ENCODE assay signal across 6 cellular contexts in the genomic region with DNA sequence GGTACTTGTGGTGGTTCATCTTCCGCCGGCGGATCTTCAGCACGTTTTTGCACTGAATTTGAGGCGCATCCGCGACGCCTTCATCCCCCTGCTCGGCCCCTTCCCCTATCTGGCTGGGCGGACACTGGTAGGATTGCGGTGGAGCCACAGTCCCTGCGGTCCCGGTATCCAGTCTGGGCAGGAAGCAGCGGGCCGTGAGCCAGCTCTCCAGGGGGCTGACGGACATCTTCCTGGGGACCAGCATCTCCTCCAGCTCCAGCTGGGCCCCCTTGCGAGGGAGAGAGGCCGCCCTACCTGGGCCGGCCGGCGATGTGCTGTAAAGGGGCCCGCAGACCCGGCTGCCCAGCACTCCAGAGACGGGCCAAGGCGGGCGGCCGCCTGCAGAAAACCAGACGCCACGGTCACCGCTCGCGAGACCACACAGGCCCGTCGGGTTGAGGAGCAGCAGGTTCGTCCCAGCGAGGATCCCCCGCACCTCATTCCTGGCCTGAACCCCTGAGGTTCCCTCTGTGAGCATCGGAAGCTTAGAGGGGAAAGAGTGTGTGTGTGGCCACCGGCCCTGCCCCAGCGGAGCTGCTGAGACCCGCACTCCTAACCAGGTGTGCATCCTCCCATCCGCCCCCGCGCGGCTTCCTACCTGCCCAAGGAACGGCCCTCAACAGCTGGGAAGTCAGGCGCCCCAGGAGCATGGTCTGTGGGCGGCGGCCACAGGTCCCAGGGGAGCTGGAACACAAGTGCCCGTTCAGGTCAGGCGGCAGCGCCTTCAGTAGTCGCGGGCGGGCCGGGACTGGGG. TPM values are rescaled to one million over a fixed set of nuclear protein-coding genes. Genes with fewer than 3 reads are reported as not detected.
DNase-seq lines count a peak whose midpoint lies in the region; ATAC-seq and TF ChIP-seq lines count a peak whose summit lies in the region.

No MANE protein-coding gene starts in this region.

- H3K27me3 ChIP-seq in osteoblast (ENCODE audit: insufficient read depth, low read length): no peaks in the 10 kb centered on the region

- ATAC-seq in HG02938 (IDR thresholded peaks at IDR 0.05; ENCODE audit: unreplicated experiment): peak; percentile 3

- H3K4me1 ChIP-seq in osteoblast (ENCODE audit: insufficient read depth, low read length): peaks cover 25% of the 10 kb centered on the region

- CTCF ChIA-PET in AG04449 (lab: Yijun Ruan, JAX): interaction anchor here (0.7 to 9.3 kb wide), 11 partner anchors 9 to 64 kb away, joined by 3 to 138 read pairs (median 4); partner anchors contain the start of gene DVL1

- no peak overlapping the region for H2AFZ ChIP-seq in osteoblast (ENCODE audit: low read length)

- POLR2A ChIA-PET in AG04449 (lab: Yijun Ruan, JAX): interaction anchor here (1.3 to 3.1 kb wide), 4 partner anchors 15 to 33 kb away, joined by 3 to 36 read pairs (median 14); partner anchors contain the start of genes CCNL2, MRPL20 and MXRA8

- TF ChIP-seq CTCF in AG04449 (IDR thresholded peaks at IDR 0.05; ENCODE audit: insufficient read depth, low read length, missing control alignments) (no peak), osteoblast (IDR thresholded peaks at IDR 0.05; ENCODE audit: extremely low read depth, low read depth, low read length) (no peak)

- peaks cover 17% of the 10 kb centered on the region for H4K20me1 ChIP-seq in osteoblast (ENCODE audit: insufficient read depth, low read length)

- peak overlapping the region; percentile 92 for H3K4me2 ChIP-seq in osteoblast (ENCODE audit: insufficient read depth, low read length)

- H3K79me2 ChIP-seq in osteoblast (ENCODE audit: insufficient read depth, low read length): peaks cover 32% of the 10 kb centered on the region

- no peaks in the 10 kb centered on the region for H3K9me3 ChIP-seq in osteoblast (ENCODE audit: low read depth, low read length)

- H3K27ac ChIP-seq in caudate nucleus (ENCODE audit: low read depth, low read length) (peak overlapping the region; percentile 83), osteoblast (ENCODE audit: low read depth, low read length) (peak overlapping the region; percentile 73)

- H3K4me3 ChIP-seq in AG04449 (ENCODE audit: low read depth, low read length) (peak overlapping the region; percentile 85), osteoblast (ENCODE audit: insufficient read depth, low read length) (peak overlapping the region; percentile 92)

- peaks cover 6% of the 10 kb centered on the region for H3K36me3 ChIP-seq in osteoblast (ENCODE audit: insufficient read depth, low read length)

- DNase-seq in AG04449 (ENCODE audit: low read depth, low spot score) (no peak), caudate nucleus (lab: John Stamatoyannopoulos, UW) (no peak), osteoblast (ENCODE audit: insufficient read length, low spot score, missing footprints) (peak; percentile 85), mucosa of gallbladder (ENCODE audit: low spot score) (no peak), SW 1271 (lab: John Stamatoyannopoulos, UW) (no peak)

RNA-seq across cellular contexts. Expression of gene AURKAIP1, which starts 0.7 kb away (rescaled TPM):
- total RNA-seq in osteoblast (64.8 and 74.6 TPM in 2 replicates), mucosa of gallbladder (135 TPM)

RNA-seq across cellular contexts. Expression of gene MXRA8, which starts 15.9 kb away (rescaled TPM):
- total RNA-seq in osteoblast (689 and 735 TPM in 2 replicates), mucosa of gallbladder (73.1 TPM)

RNA-seq across cellular contexts. Expression of gene CCNL2, which starts 24.9 kb away (rescaled TPM):
- 138 and 139 TPM in 2 replicates for total RNA-seq in osteoblast
- 194 TPM for total RNA-seq in mucosa of gallbladder

RNA-seq across cellular contexts. Expression of gene DVL1, which starts 25.0 kb away (rescaled TPM):
- total RNA-seq in osteoblast (73.5 and 81.9 TPM in 2 replicates), mucosa of gallbladder (72.7 TPM)

RNA-seq across cellular contexts. Expression of gene MRPL20, which starts 32.8 kb away (rescaled TPM):
- total RNA-seq in osteoblast (53.9 and 58.9 TPM in 2 replicates), mucosa of gallbladder (99.2 TPM)
